19 cellular contexts compared by ENCODE assay signal in genomic region chr3:69762790-69763229, GRCh38. TPM values are rescaled to one million over a fixed set of nuclear protein-coding genes. Genes with fewer than 3 reads are reported as not detected.
DNase-seq lines count a peak whose midpoint lies in the region; ATAC-seq, FAIRE-seq and TF ChIP-seq lines count a peak whose summit lies in the region.
"Had no signal": no experiment of that assay in that cellular context is flagged by ENCODE, and none has a peak within 500 bp of the region (broad histone marks: within the 10 kb centered on the region; RNA-seq: fewer than 3 reads in every experiment).

No MANE protein-coding gene starts in this region.

- no peaks in the 10 kb centered on the region for H3K9me1 ChIP-seq in K562 (ENCODE audit: control insufficient read depth, insufficient read depth, low read length)

- DNase-seq in K562 (ENCODE audit: extremely low read depth in 1 of 4, low spot score in 3 of 4) (no peak), osteocyte (ENCODE audit: extremely low spot score, unreplicated experiment) (no peak), islet precursor cell (no peak), SW 1271 (lab: John Stamatoyannopoulos, UW) (no peak), mucosa of descending colon (no peak)
- DNase-seq in activated CD8-positive, alpha-beta memory T cell treated with anti-CD3 and anti-CD28 coated beads, Interleukin-2, amount 10 ng/mL, durations not matched to agents 7 days and 5 days = no peak
- DNase-seq: activated naive CD8-positive, alpha-beta T cell treated with anti-CD3 and anti-CD28 coated beads, Interleukin-2, amount 50 U/mL, for 24 hours; activated T-cell treated with anti-CD3 and anti-CD28 coated beads, Interleukin-2, amount 50 U/mL, for 4 hours; AML-193; H7; NCI-H1105 treated with DMSO at 0.1 percent for 48 hours; NCI-H446 treated with DMSO at 0.1 percent for 48 hours; Peyer's patch; stimulated activated CD8-positive, alpha-beta memory T cell treated with anti-CD3 and anti-CD28 coated beads, Interleukin-4, amount 100 ng/mL, for 48 hours; T-helper 17 cell had no signal

- H3K79me2 ChIP-seq in K562 (ENCODE audit: control insufficient read depth, insufficient read depth, low read length) = peaks cover 81% of the 10 kb centered on the region

- TF ChIP-seq EP300 in K562 (IDR thresholded peaks at IDR 0.05; ENCODE audit: low read length) = no peak

- no TSS peak for BruUV-seq in K562 (replicated peaks; lab: Mats Ljungman, UMichigan)

- POLR2A ChIA-PET in K562 (lab: Yijun Ruan, JAX) = no interaction called here

- H3K27me3 Mint-ChIP-seq in osteocyte (ENCODE audit: unreplicated experiment) = no peaks in the 10 kb centered on the region
- no peaks in the 10 kb centered on the region for H3K27me3 Mint-ChIP-seq in activated CD8-positive, alpha-beta memory T cell treated with anti-CD3 and anti-CD28 coated beads, Interleukin-2, amount 10 ng/mL, durations not matched to agents 7 days and 5 days
- H3K27me3 Mint-ChIP-seq: memory B cell, T-helper 17 cell had no signal

- CTCF ChIA-PET in K562 (lab: Yijun Ruan, JAX; ENCODE audit: low intra/inter-chr PET ratio) = no interaction called here
- CTCF ChIA-PET in activated CD8-positive, alpha-beta memory T cell treated with anti-CD3 and anti-CD28 coated beads, Interleukin-2, amount 10 ng/mL, durations not matched to agents 7 days and 5 days (lab: Charles Lee) = no interaction called here

- peaks cover 48% of the 10 kb centered on the region for H3K4me1 Mint-ChIP-seq in osteocyte (ENCODE audit: unreplicated experiment)
- H3K4me1 Mint-ChIP-seq in activated CD8-positive, alpha-beta memory T cell treated with anti-CD3 and anti-CD28 coated beads, Interleukin-2, amount 10 ng/mL, durations not matched to agents 7 days and 5 days = peaks cover 5% of the 10 kb centered on the region
- H3K4me1 Mint-ChIP-seq: activated naive CD8-positive, alpha-beta T cell treated with anti-CD3 and anti-CD28 coated beads, Interleukin-2, amount 50 U/mL, for 24 hours; memory B cell; T-helper 17 cell had no signal

- no peak overlapping the region for H2AFZ ChIP-seq in K562 (ENCODE audit: low read depth, low read length)

- no peaks in the 10 kb centered on the region for H3K9me3 Mint-ChIP-seq in osteocyte (ENCODE audit: unreplicated experiment)
- H3K9me3 Mint-ChIP-seq in activated CD8-positive, alpha-beta memory T cell treated with anti-CD3 and anti-CD28 coated beads, Interleukin-2, amount 10 ng/mL, durations not matched to agents 7 days and 5 days (ENCODE audit: low read depth) = no peaks in the 10 kb centered on the region
- H3K9me3 Mint-ChIP-seq: activated naive CD8-positive, alpha-beta T cell treated with anti-CD3 and anti-CD28 coated beads, Interleukin-2, amount 50 U/mL, for 24 hours; activated T-cell treated with anti-CD3 and anti-CD28 coated beads, Interleukin-2, amount 50 U/mL, for 4 hours; memory B cell had no signal

- no peak overlapping the region for H3K9ac ChIP-seq in K562 (ENCODE audit: insufficient read depth in 1 of 2, low read depth in 2 of 2, low read length in 2 of 2)

- H4K20me1 ChIP-seq in K562 (replicated peaks; ENCODE audit: control insufficient read depth, insufficient read depth, low read length) = no peaks in the 10 kb centered on the region; the same call in 1 of the 2 replicates

- TF ChIP-seq CTCF in K562 (IDR thresholded peaks at IDR 0.05 in 2 of 3, conservative IDR thresholded peaks at IDR 0.05 in 1 of 3; ENCODE audit: insufficient read depth in 2 of 3, low read depth in 1 of 3, low read length in 3 of 3) (no peak), osteocyte (IDR thresholded peaks at IDR 0.05) (no peak), mucosa of descending colon (IDR thresholded peaks at IDR 0.05) (no peak)

- peak; percentile 11 for ATAC-seq in GM18499 (IDR thresholded peaks at IDR 0.05; ENCODE audit: insufficient read depth, unreplicated experiment)
- ATAC-seq in HG02852 (IDR thresholded peaks at IDR 0.05; ENCODE audit: unreplicated experiment) = peak; percentile 23
- ATAC-seq in K562 = no peak
- ATAC-seq in activated CD8-positive, alpha-beta memory T cell treated with anti-CD3 and anti-CD28 coated beads, Interleukin-2, amount 10 ng/mL, durations not matched to agents 7 days and 5 days = no peak
- ATAC-seq in mucosa of descending colon = no peak
- ATAC-seq: activated naive CD8-positive, alpha-beta T cell treated with anti-CD3 and anti-CD28 coated beads, Interleukin-2, amount 50 U/mL, for 24 hours; activated T-cell treated with anti-CD3 and anti-CD28 coated beads, Interleukin-2, amount 50 U/mL, for 4 hours; HepG2; T-helper 17 cell had no signal

- no peak for FAIRE-seq in K562 (lab: Jason Lieb, UNC)
- FAIRE-seq: HepG2 had no signal

- no peak for TF ChIP-seq POLR2A in K562 (conservative IDR thresholded peaks at IDR 0.05)

- H3K9me3 ChIP-seq in K562 (replicated peaks; ENCODE audit: control insufficient read depth, insufficient read depth, low read depth, low read length) (no peaks in the 10 kb centered on the region), mucosa of descending colon (no peaks in the 10 kb centered on the region)
- H3K9me3 ChIP-seq: Peyer's patch had no signal

- H3K4me2 ChIP-seq in K562 (ENCODE audit: insufficient read depth, low read length) = no peak overlapping the region

- in situ Hi-C loops in K562 (cut with MboI) = no loop called here

- 8% methylated on average over 1 of the region's 1 CpG for WGBS in K562 (ENCODE audit: insufficient coverage, low coverage, missing lambda C conversion rate)

- TF ChIP-seq RAD21 in K562 (CRISPR knock-in tag; conservative IDR thresholded peaks at IDR 0.05 in 1 of 2, IDR thresholded peaks at IDR 0.05 in 1 of 2) = no peak

- H3K27me3 ChIP-seq in K562 (ENCODE audit: control insufficient read depth in 2 of 2, insufficient read depth in 2 of 2, low read length in 2 of 2) = no peaks in the 10 kb centered on the region
- H3K27me3 ChIP-seq: Peyer's patch had no signal

- H3K27ac ChIP-seq in K562 (ENCODE audit: extremely low read depth, low read depth, low read length) = no peak overlapping the region

- H3K4me1 ChIP-seq in K562 (replicated peaks in 1 of 2; ENCODE audit: control insufficient read depth in 2 of 2, insufficient read depth in 2 of 2, low read length in 2 of 2) (peaks cover 8 to 46% of the 10 kb centered on the region in 2 experiments), mucosa of descending colon (ENCODE audit: low read depth) (no peaks in the 10 kb centered on the region)

- H3K36me3 ChIP-seq in K562 (ENCODE audit: control insufficient read depth, insufficient read depth, low read length) = no peaks in the 10 kb centered on the region
- no peaks in the 10 kb centered on the region for H3K36me3 ChIP-seq in mucosa of descending colon (ENCODE audit: low read depth)
- H3K36me3 ChIP-seq: Peyer's patch had no signal

- H3K36me3 Mint-ChIP-seq in osteocyte (ENCODE audit: unreplicated experiment) = no peaks in the 10 kb centered on the region
- H3K36me3 Mint-ChIP-seq in activated CD8-positive, alpha-beta memory T cell treated with anti-CD3 and anti-CD28 coated beads, Interleukin-2, amount 10 ng/mL, durations not matched to agents 7 days and 5 days = no peaks in the 10 kb centered on the region
- H3K36me3 Mint-ChIP-seq: memory B cell had no signal

- H3K27ac Mint-ChIP-seq in osteocyte (ENCODE audit: unreplicated experiment) = peak overlapping the region; percentile 62
- H3K27ac Mint-ChIP-seq in activated CD8-positive, alpha-beta memory T cell treated with anti-CD3 and anti-CD28 coated beads, Interleukin-2, amount 10 ng/mL, durations not matched to agents 7 days and 5 days = no peak overlapping the region
- H3K27ac Mint-ChIP-seq: activated naive CD8-positive, alpha-beta T cell treated with anti-CD3 and anti-CD28 coated beads, Interleukin-2, amount 50 U/mL, for 24 hours; memory B cell; T-helper 17 cell had no signal

- H3K4me3 Mint-ChIP-seq in osteocyte (ENCODE audit: unreplicated experiment) = no peak overlapping the region
- no peak overlapping the region for H3K4me3 Mint-ChIP-seq in activated CD8-positive, alpha-beta memory T cell treated with anti-CD3 and anti-CD28 coated beads, Interleukin-2, amount 10 ng/mL, durations not matched to agents 7 days and 5 days
- H3K4me3 Mint-ChIP-seq: activated naive CD8-positive, alpha-beta T cell treated with anti-CD3 and anti-CD28 coated beads, Interleukin-2, amount 50 U/mL, for 24 hours; activated T-cell treated with anti-CD3 and anti-CD28 coated beads, Interleukin-2, amount 50 U/mL, for 4 hours; memory B cell; T-helper 17 cell had no signal

- H3K4me3 ChIP-seq in K562 (no peak overlapping the region), mucosa of descending colon (no peak overlapping the region)
- H3K4me3 ChIP-seq: Peyer's patch had no signal

- intact Hi-C loops in K562 (cut with micrococcal nuclease) = no loop called here
- intact Hi-C loops in mucosa of descending colon (cut with DNase I, micrococcal nuclease) = no loop called here

TF ChIP-seq in K562, 482 proteins besides CTCF, POLR2A, EP300 and RAD21 (continues in another document):
- no peak for TF ChIP-seq SNIP1 (IDR thresholded peaks at IDR 0.05; ENCODE audit: low read depth)

RNA-seq across cellular contexts. Expression of gene MITF, which starts 23.5 kb away (rescaled TPM):
- total RNA-seq in K562 (2011; cell fraction: chromatin; rRNA removed; ENCODE audit: low replicate concordance) = 14.1 and 25.5 TPM in 2 replicates
- 10.0 and 11.2 TPM in 2 replicates for total RNA-seq in K562 (2011; cell fraction: nucleolus; rRNA removed)
- 19.1 and 23.1 TPM in 2 replicates for total RNA-seq in K562 (2011; cell fraction: nucleoplasm; rRNA removed)
- total RNA-seq in K562 (2014; rRNA removed) = 11.5 and 17.6 TPM in 2 replicates
- total RNA-seq in K562 (2014; rRNA removed; fragmentation: Illumina TruSeq; extraction: Trizol) = 11.1 and 13.5 TPM in 2 replicates
- 13.4 and 14.2 TPM in 2 replicates for total RNA-seq in K562 (2015; rRNA removed; fragmentation: Illumina TruSeq; extraction: Trizol)
- 14.6 and 16.5 TPM in 2 replicates for total RNA-seq in K562 (2021)
- polyA plus RNA-seq in K562 (2011; rRNA removed) = 9.7 and 10.1 TPM in 2 replicates
- polyA plus RNA-seq in K562 (2011; cell fraction: cytosol; rRNA removed) = 9.3 and 11.5 TPM in 2 replicates
- polyA plus RNA-seq in K562 (2011; cell fraction: nucleus; rRNA removed) = 11.0 and 11.4 TPM in 2 replicates
- polyA plus RNA-seq in K562 (2012) = 7.4 and 9.4 TPM in 2 replicates
- polyA plus RNA-seq in K562 (2014; fragmentation: Illumina TruSeq; extraction: Trizol) = 10.7 and 14.9 TPM in 2 replicates
- polyA plus RNA-seq in K562 (2014; fragmentation: Nextera tagmentation; extraction: Ambion mirVana) = 1 to 10 TPM; 5.6 to 9.0 TPM
- 8.4 and 8.7 TPM in 2 replicates for polyA plus RNA-seq in K562 (2014; rRNA removed)
- 32.4 and 33.9 TPM in 2 replicates for polyA minus RNA-seq in K562 (2011; rRNA and poly(A)+ RNA removed)
- polyA minus RNA-seq in K562 (2011; cell fraction: cytosol; rRNA and poly(A)+ RNA removed) = 11.4 and 11.9 TPM in 2 replicates
- polyA minus RNA-seq in K562 (2011; cell fraction: nucleus; rRNA and poly(A)+ RNA removed) = 21.8 and 42.0 TPM in 2 replicates
- total RNA-seq in osteocyte = 5.8 and 6.1 TPM in 2 replicates
- not detected for total RNA-seq in activated CD8-positive, alpha-beta memory T cell treated with anti-CD3 and anti-CD28 coated beads, Interleukin-2, amount 10 ng/mL, durations not matched to agents 7 days and 5 days
- 10 to 100 TPM in 1 of 3 donors, 1 to 10 TPM in 2; 3.2 to 56.1 (median 5.5) TPM for total RNA-seq in mucosa of descending colon

Comparison
In these comparisons a context has a peak if more than half of its experiments do, and no peak if none do; other contexts are left out.
1. ATAC-seq: peak in GM18499 (single experiment) and HG02852 (single experiment); none in K562 (single experiment), activated CD8-positive, alpha-beta memory T cell treated with anti-CD3 and anti-CD28 coated beads, Interleukin-2, amount 10 ng/mL, durations not matched to agents 7 days and 5 days (single experiment) and mucosa of descending colon (single experiment).